In genomic region chr13:113210834-113211233, GRCh38 we compare ENCODE assay signal across 9 cellular contexts. TPM values are rescaled to one million over a fixed set of nuclear protein-coding genes. Genes with fewer than 3 reads are reported as not detected.
DNase-seq lines count a peak whose midpoint lies in the region; ATAC-seq, FAIRE-seq and TF ChIP-seq lines count a peak whose summit lies in the region.
"Had no signal": no experiment of that assay in that cellular context is flagged by ENCODE, and none has a peak within 500 bp of the region (broad histone marks: within the 10 kb centered on the region; RNA-seq: fewer than 3 reads in every experiment).

No MANE protein-coding gene starts in this region.

- H3K4me3 ChIP-seq in KMS-11 (IDR thresholded peaks at IDR 0.05; ENCODE audit: insufficient read depth, low read depth, low read length) = no peak overlapping the region
- peak overlapping the region; percentile 95; the same call in 1 of the 2 replicates for H3K4me3 ChIP-seq in K562
- peak overlapping the region; percentile 98 for H3K4me3 ChIP-seq in neural cell (ENCODE audit: low read length)

- peak overlapping the region; percentile 78; the same call in 1 of the 2 replicates for H3K9ac ChIP-seq in KMS-11
- H3K9ac ChIP-seq in K562 (ENCODE audit: insufficient read depth in 1 of 2, low read depth in 2 of 2, low read length in 2 of 2) = peak overlapping the region; percentile 56 to 82; a peak in 3 of 4 replicates
- H3K9ac ChIP-seq in neural cell (ENCODE audit: low read length) = no peak overlapping the region

- H3K9me2 ChIP-seq in neural cell (ENCODE audit: insufficient read depth, low read length) = no peaks in the 10 kb centered on the region

- 4% methylated on average over 5 of the region's 6 CpGs for WGBS in K562 (ENCODE audit: insufficient coverage, low coverage, missing lambda C conversion rate)

- H3K9me1 ChIP-seq in K562 (ENCODE audit: control insufficient read depth, insufficient read depth, low read length) = peaks cover 3% of the 10 kb centered on the region

- H3K4me1 ChIP-seq in KMS-11 (ENCODE audit: low read depth, poor library complexity, severe bottlenecking) (peaks cover 43% of the 10 kb centered on the region), K562 (replicated peaks in 1 of 2; ENCODE audit: control insufficient read depth in 2 of 2, insufficient read depth in 2 of 2, low read length in 2 of 2) (peaks cover 32 to 39% of the 10 kb centered on the region in 2 experiments; a peak in 4 of 5 replicates)

- H3K79me2 ChIP-seq in KMS-11 (ENCODE audit: insufficient read depth, low read depth) (peaks cover 81% of the 10 kb centered on the region), K562 (ENCODE audit: control insufficient read depth, insufficient read depth, low read length) (peaks cover 97% of the 10 kb centered on the region), neural cell (replicated peaks; ENCODE audit: insufficient read depth, low read length) (peaks cover 67% of the 10 kb centered on the region)

- no peak for ATAC-seq in K562

- H3K9me3 ChIP-seq in K562 (replicated peaks; ENCODE audit: control insufficient read depth, insufficient read depth, low read depth, low read length) = no peaks in the 10 kb centered on the region
- H3K9me3 ChIP-seq in neural cell (ENCODE audit: low read length) = no peaks in the 10 kb centered on the region

- H4K20me1 ChIP-seq in KMS-11 (ENCODE audit: insufficient read depth) = 0 out of 2 replicates have a peak, but pooled peaks cover 11% of the 10 kb centered on the region
- H4K20me1 ChIP-seq in K562 (replicated peaks; ENCODE audit: control insufficient read depth, insufficient read depth, low read length) = 0 out of 2 replicates have a peak, but pooled peaks cover under 1% of the 10 kb centered on the region
- no peaks in the 10 kb centered on the region for H4K20me1 ChIP-seq in neural cell (ENCODE audit: insufficient read depth)

- DNase-seq in D721Med (ENCODE audit: insufficient read length, low spot score) (no peak), K562 (ENCODE audit: extremely low read depth in 1 of 4, low spot score in 3 of 4) (no peak), NCI-H1417 treated with DMSO at 0.1 percent for 48 hours (lab: John Stamatoyannopoulos, UW) (no peak), GOT3 (lab: John Stamatoyannopoulos, UW) (no peak), DMS53 (lab: John Stamatoyannopoulos, UW) (no peak), germinal center (ENCODE audit: low spot score) (no peak)
- DNase-seq: amygdala had no signal

- intact Hi-C loops in K562 (cut with micrococcal nuclease) = no loop called here

- in situ Hi-C loops in K562 (cut with MboI) = no loop called here

- TF ChIP-seq POLR2A in K562 (conservative IDR thresholded peaks at IDR 0.05) = no peak

- H2AFZ ChIP-seq in KMS-11 (ENCODE audit: low read depth) (no peak overlapping the region), K562 (ENCODE audit: low read depth, low read length) (no peak overlapping the region), neural cell (ENCODE audit: low read depth, low read length) (no peak overlapping the region)

- TF ChIP-seq EP300 in K562 (IDR thresholded peaks at IDR 0.05; ENCODE audit: low read length) = no peak
- no peak for TF ChIP-seq EP300 in neural cell (conservative IDR thresholded peaks at IDR 0.05; ENCODE audit: poor library complexity, severe bottlenecking)

- CTCF ChIA-PET in K562 (lab: Yijun Ruan, JAX; ENCODE audit: low intra/inter-chr PET ratio) = no interaction called here

- FAIRE-seq in D721Med (lab: Jason Lieb, UNC) (peak; percentile 41), K562 (lab: Jason Lieb, UNC) (peak; percentile 77)

- H3K4me2 ChIP-seq in KMS-11 = peak overlapping the region; percentile 88
- H3K4me2 ChIP-seq in K562 (ENCODE audit: insufficient read depth, low read length) = peak overlapping the region; percentile 74
- peak overlapping the region; percentile 91 for H3K4me2 ChIP-seq in neural cell (ENCODE audit: low read length)

- BruUV-seq in K562 (replicated peaks; lab: Mats Ljungman, UMichigan) = TSS peak; percentile 58

- no peaks in the 10 kb centered on the region for H3F3A ChIP-seq in neural cell (ENCODE audit: insufficient read depth, low read length, poor library complexity, severe bottlenecking)

- POLR2A ChIA-PET in K562 (lab: Yijun Ruan, JAX) = no interaction called here

- TF ChIP-seq CTCF in D721Med (IDR thresholded peaks at IDR 0.05; ENCODE audit: insufficient read depth, missing control alignments) (no peak), KMS-11 (conservative IDR thresholded peaks at IDR 0.05; ENCODE audit: low read depth, low read length) (no peak), K562 (IDR thresholded peaks at IDR 0.05 in 2 of 3, conservative IDR thresholded peaks at IDR 0.05 in 1 of 3; ENCODE audit: insufficient read depth in 2 of 3, low read depth in 1 of 3, low read length in 3 of 3) (no peak), neural cell (IDR thresholded peaks at IDR 0.05; ENCODE audit: poor library complexity, severe bottlenecking) (no peak)

- no peak for TF ChIP-seq RAD21 in K562 (CRISPR knock-in tag; conservative IDR thresholded peaks at IDR 0.05 in 1 of 2, IDR thresholded peaks at IDR 0.05 in 1 of 2)
- no peak for TF ChIP-seq RAD21 in neural cell (conservative IDR thresholded peaks at IDR 0.05)

- H3K27ac ChIP-seq in KMS-11 = no peak overlapping the region
- peak overlapping the region; percentile 92; the same call in 2 of the 3 replicates for H3K27ac ChIP-seq in K562 (ENCODE audit: extremely low read depth, low read depth, low read length)
- no peak overlapping the region for H3K27ac ChIP-seq in neural cell (ENCODE audit: low read length)

- H3K27me3 ChIP-seq in KMS-11 (ENCODE audit: insufficient read depth, low read depth) (no peaks in the 10 kb centered on the region), K562 (ENCODE audit: control insufficient read depth in 2 of 2, insufficient read depth in 2 of 2, low read length in 2 of 2) (no peaks in the 10 kb centered on the region), neural cell (ENCODE audit: insufficient read depth, low read depth, low read length) (no peaks in the 10 kb centered on the region)

- no peaks in the 10 kb centered on the region for H3K36me3 ChIP-seq in KMS-11 (ENCODE audit: insufficient read depth)
- H3K36me3 ChIP-seq in K562 (ENCODE audit: control insufficient read depth, insufficient read depth, low read length) = peaks cover 59% of the 10 kb centered on the region
- no peaks in the 10 kb centered on the region for H3K36me3 ChIP-seq in neural cell (ENCODE audit: insufficient read depth, low read length)

RNA-seq across cellular contexts. Expression of gene CUL4A, which starts 1.4 kb away (rescaled TPM):
- 110 and 115 TPM in 2 replicates for total RNA-seq in K562 (2011; cell fraction: chromatin; rRNA removed; ENCODE audit: low replicate concordance)
- total RNA-seq in K562 (2011; cell fraction: nucleolus; rRNA removed) = 60.2 and 66.6 TPM in 2 replicates
- total RNA-seq in K562 (2011; cell fraction: nucleoplasm; rRNA removed) = 81.5 and 85.5 TPM in 2 replicates
- total RNA-seq in K562 (2014; rRNA removed) (92.0 and 102 TPM in 2 replicates), K562 (2014; rRNA removed; fragmentation: Illumina TruSeq; extraction: Trizol) (63.2 and 75.6 TPM in 2 replicates), K562 (2015; rRNA removed; fragmentation: Illumina TruSeq; extraction: Trizol) (63.8 and 68.1 TPM in 2 replicates), K562 (2021) (75.8 and 79.7 TPM in 2 replicates)
- polyA plus RNA-seq in K562 (2011; rRNA removed) (42.9 and 47.9 TPM in 2 replicates), K562 (2014; fragmentation: Illumina TruSeq; extraction: Trizol) (60.8 and 62.9 TPM in 2 replicates), K562 (2014; fragmentation: Nextera tagmentation; extraction: Ambion mirVana) (10 to 100 TPM; 21.1 to 27.1 TPM), K562 (2014; rRNA removed) (65.7 and 70.8 TPM in 2 replicates), neural cell (69.9 and 85.1 TPM in 2 replicates)
- polyA plus RNA-seq in K562 (2011; cell fraction: cytosol; rRNA removed) = 32.4 and 43.0 TPM in 2 replicates
- polyA plus RNA-seq in K562 (2011; cell fraction: nucleus; rRNA removed) = 56.6 and 68.3 TPM in 2 replicates
- polyA plus RNA-seq in K562 (2012) = 39.6 and 53.2 TPM in 2 replicates
- polyA minus RNA-seq in K562 (2011; rRNA and poly(A)+ RNA removed) = 40.1 and 49.1 TPM in 2 replicates
- polyA minus RNA-seq in K562 (2011; cell fraction: cytosol; rRNA and poly(A)+ RNA removed) = 28.3 and 31.6 TPM in 2 replicates
- 31.1 and 34.1 TPM in 2 replicates for polyA minus RNA-seq in K562 (2011; cell fraction: nucleus; rRNA and poly(A)+ RNA removed)
- 58.4 and 66.8 TPM in 2 replicates for polyA minus RNA-seq in neural cell

RNA-seq across cellular contexts. Expression of gene PCID2, which starts 2.4 kb away (rescaled TPM):
- 154 and 191 TPM in 2 replicates for total RNA-seq in K562 (2011; cell fraction: chromatin; rRNA removed; ENCODE audit: low replicate concordance)
- total RNA-seq in K562 (2011; cell fraction: nucleolus; rRNA removed) = 77.9 and 86.1 TPM in 2 replicates
- 112 and 117 TPM in 2 replicates for total RNA-seq in K562 (2011; cell fraction: nucleoplasm; rRNA removed)
- total RNA-seq in K562 (2014; rRNA removed) (39.6 and 45.0 TPM in 2 replicates), K562 (2014; rRNA removed; fragmentation: Illumina TruSeq; extraction: Trizol) (59.6 and 60.7 TPM in 2 replicates), K562 (2015; rRNA removed; fragmentation: Illumina TruSeq; extraction: Trizol) (44.0 and 46.0 TPM in 2 replicates), K562 (2021) (44.0 and 47.8 TPM in 2 replicates)
- polyA plus RNA-seq in K562 (2011; rRNA removed) (103 and 117 TPM in 2 replicates), K562 (2014; fragmentation: Illumina TruSeq; extraction: Trizol) (48.1 and 49.5 TPM in 2 replicates), K562 (2014; fragmentation: Nextera tagmentation; extraction: Ambion mirVana) (10 to 100 TPM; 67.8 to 87.4 TPM), K562 (2014; rRNA removed) (60.8 and 61.7 TPM in 2 replicates), neural cell (81.3 and 102 TPM in 2 replicates)
- 36.6 and 57.4 TPM in 2 replicates for polyA plus RNA-seq in K562 (2011; cell fraction: cytosol; rRNA removed)
- 134 and 157 TPM in 2 replicates for polyA plus RNA-seq in K562 (2011; cell fraction: nucleus; rRNA removed)
- polyA plus RNA-seq in K562 (2012) = 36.5 and 36.6 TPM in 2 replicates
- polyA minus RNA-seq in K562 (2011; rRNA and poly(A)+ RNA removed) = 77.6 and 85.6 TPM in 2 replicates
- 29.1 and 34.3 TPM in 2 replicates for polyA minus RNA-seq in K562 (2011; cell fraction: cytosol; rRNA and poly(A)+ RNA removed)
- 61.9 and 99.0 TPM in 2 replicates for polyA minus RNA-seq in K562 (2011; cell fraction: nucleus; rRNA and poly(A)+ RNA removed)
- 51.1 and 54.3 TPM in 2 replicates for polyA minus RNA-seq in neural cell

RNA-seq across cellular contexts. Expression of gene PROZ, which starts 52.4 kb away (rescaled TPM):
- total RNA-seq in K562 (2011; cell fraction: chromatin; rRNA removed; ENCODE audit: low replicate concordance) = not detected in 2 replicates
- total RNA-seq in K562 (2011; cell fraction: nucleolus; rRNA removed) = not detected in 2 replicates
- not detected in 2 replicates for total RNA-seq in K562 (2011; cell fraction: nucleoplasm; rRNA removed)
- total RNA-seq in K562 (2014; rRNA removed) = not detected in 2 replicates
- total RNA-seq in K562 (2014; rRNA removed; fragmentation: Illumina TruSeq; extraction: Trizol) = not detected in 2 replicates
- not detected in 2 replicates for total RNA-seq in K562 (2015; rRNA removed; fragmentation: Illumina TruSeq; extraction: Trizol)
- not detected in 2 replicates for total RNA-seq in K562 (2021)
- polyA plus RNA-seq in K562 (2011; rRNA removed) = not detected in 2 replicates
- not detected in 2 replicates for polyA plus RNA-seq in K562 (2011; cell fraction: cytosol; rRNA removed)
- not detected in 2 replicates for polyA plus RNA-seq in K562 (2011; cell fraction: nucleus; rRNA removed)
- polyA plus RNA-seq in K562 (2012) = 0.23 and 0.39 TPM in 2 replicates
- not detected in 2 replicates for polyA plus RNA-seq in K562 (2014; fragmentation: Illumina TruSeq; extraction: Trizol)
- polyA plus RNA-seq in K562 (2014; fragmentation: Nextera tagmentation; extraction: Ambion mirVana) = not detected
- not detected in 2 replicates for polyA plus RNA-seq in K562 (2014; rRNA removed)
- polyA minus RNA-seq in K562 (2011; rRNA and poly(A)+ RNA removed) = not detected in 2 replicates
- not detected in 2 replicates for polyA minus RNA-seq in K562 (2011; cell fraction: cytosol; rRNA and poly(A)+ RNA removed)
- not detected in 2 replicates for polyA minus RNA-seq in K562 (2011; cell fraction: nucleus; rRNA and poly(A)+ RNA removed)
- polyA plus RNA-seq in neural cell = not detected in 2 replicates
- polyA minus RNA-seq in neural cell = not detected in 2 replicates
